Comparison of ENCODE assay signal across 23 cellular contexts in genomic region chr14:32015166-32015565, GRCh38.
DNase-seq lines count a peak whose midpoint lies in the region; ATAC-seq and TF ChIP-seq lines count a peak whose summit lies in the region.
"Had no signal": no experiment of that assay in that cellular context is flagged by ENCODE, and none has a peak within 500 bp of the region (broad histone marks: within the 10 kb centered on the region; RNA-seq: fewer than 3 reads in every experiment).

No MANE protein-coding gene starts in this region.

- DNase-seq in Right ventricle myocardium superior (no peak), cardiac septum (ENCODE audit: low spot score) (no peak), heart right ventricle (no peak), left ventricle myocardium inferior (no peak), GM13976 (ENCODE audit: low spot score) (no peak), vagina (ENCODE audit: extremely low spot score in 2 of 2) (no peak)
- DNase-seq: 8988T; ACHN; BE2C; C1 segment of cervical spinal cord; CD4-positive, alpha-beta memory T cell; CD4-positive, CD25-positive, alpha-beta regulatory T cell; CD8-positive, alpha-beta memory T cell; COR-L47; DMS 273 treated with DMSO at 0.1 percent for 48 hours; DMS153; DMS53; DMS79; DND-41; EL; GDM1 had no signal

- TF ChIP-seq CTCF in heart right ventricle (IDR thresholded peaks at IDR 0.05) (no peak), left ventricle myocardium inferior (IDR thresholded peaks at IDR 0.05; ENCODE audit: borderline replicate concordance) (no peak), GM13976 (IDR thresholded peaks at IDR 0.05; ENCODE audit: borderline replicate concordance, control extremely low read depth, extremely low read depth, insufficient read depth, missing control alignments) (no peak), vagina (IDR thresholded peaks at IDR 0.05) (no peak)

- ATAC-seq in Right ventricle myocardium superior (ENCODE audit: poor library complexity) (peak; percentile 61), heart right ventricle (peak in 6 of 8 donors; percentile 41 to 85 (median 52))
- ATAC-seq: GM12878 had no signal

- no peaks in the 10 kb centered on the region for H3K36me3 ChIP-seq in heart right ventricle
- no peaks in the 10 kb centered on the region for H3K36me3 ChIP-seq in left ventricle myocardium inferior
- no peaks in the 10 kb centered on the region for H3K36me3 ChIP-seq in vagina
- H3K36me3 ChIP-seq: BE2C, BLaER1 had no signal

- intact Hi-C loops in Right ventricle myocardium superior (cut with DNase I) (no loop called here), cardiac septum (cut with DNase I) (no loop called here), heart right ventricle (cut with DNase I) (no loop called here), left ventricle myocardium inferior (cut with micrococcal nuclease) (no loop called here), vagina (cut with DNase I) (no loop called here)

- in situ Hi-C loops in GM13976 (cut with MboI; ENCODE audit: low sequenced_read_pairs, unreplicated experiment): no loop called here

- 60 to 79% methylated on average over 4 of the region's 4 CpGs for WGBS in heart right ventricle, 2 donors

- no peaks in the 10 kb centered on the region for H3K9me3 ChIP-seq in heart right ventricle
- no peaks in the 10 kb centered on the region for H3K9me3 ChIP-seq in left ventricle myocardium inferior (replicated peaks)
- no peaks in the 10 kb centered on the region for H3K9me3 ChIP-seq in vagina
- H3K9me3 ChIP-seq: BE2C, BLaER1 had no signal

- TF ChIP-seq POLR2A in vagina (IDR thresholded peaks at IDR 0.05): no peak

- H3K27me3 ChIP-seq in heart right ventricle (no peaks in the 10 kb centered on the region), left ventricle myocardium inferior (ENCODE audit: low read depth) (no peaks in the 10 kb centered on the region), vagina (no peaks in the 10 kb centered on the region)
- H3K27me3 ChIP-seq: BE2C, BLaER1 had no signal

- H3K27ac ChIP-seq in heart right ventricle (peak overlapping the region in 4 of 10 donors; percentile 6 to 60 (median 50)), left ventricle myocardium inferior (replicated peaks) (peak overlapping the region; percentile 22), vagina (no peak overlapping the region)
- H3K27ac ChIP-seq: BLaER1 had no signal

- H3K4me1 ChIP-seq in heart right ventricle: peaks cover 3 to 74% (median 33%) of the 10 kb centered on the region in 9 donors
- H3K4me1 ChIP-seq in left ventricle myocardium inferior: peaks cover 65% of the 10 kb centered on the region
- peaks cover 11% of the 10 kb centered on the region for H3K4me1 ChIP-seq in vagina
- H3K4me1 ChIP-seq: BE2C had no signal

- H3K4me3 ChIP-seq in heart right ventricle (no peak overlapping the region), left ventricle myocardium inferior (no peak overlapping the region), vagina (no peak overlapping the region)
- H3K4me3 ChIP-seq: BLaER1, GM12878 had no signal
